Comparison of ENCODE assay signal across 27 cellular contexts in genomic region chr4:94202769-94203168, GRCh38.
"Had no signal": no experiment of that assay in that cellular context is flagged by ENCODE, and none has a peak within 500 bp of the region (broad histone marks: within the 10 kb centered on the region; RNA-seq: fewer than 3 reads in every experiment).

No MANE protein-coding gene starts in this region.

- ATAC-seq: effector memory CD8-positive, alpha-beta T cell; esophagus mucosa; foreskin keratinocyte; gastrocnemius medialis; gastroesophageal sphincter; heart left ventricle; heart right ventricle had no signal

- H3K27ac ChIP-seq: colonic mucosa, coronary artery, dorsolateral prefrontal cortex, epithelial cell of prostate, esophagus muscularis mucosa, esophagus squamous epithelium, foreskin keratinocyte, gastrocnemius medialis, gastroesophageal sphincter, heart left ventricle, heart right ventricle had no signal

- H3K36me3 ChIP-seq: colonic mucosa, esophagus muscularis mucosa, esophagus squamous epithelium, gastrocnemius medialis, gastroesophageal sphincter, heart left ventricle, heart right ventricle had no signal

- H3K27me3 ChIP-seq: colonic mucosa, dorsolateral prefrontal cortex, esophagus muscularis mucosa, esophagus squamous epithelium, foreskin keratinocyte, gastrocnemius medialis, gastroesophageal sphincter, heart left ventricle had no signal

- H3K4me3 ChIP-seq: colonic mucosa, coronary artery, dorsolateral prefrontal cortex, esophagus muscularis mucosa, esophagus squamous epithelium, gastrocnemius medialis, gastroesophageal sphincter, heart left ventricle, heart right ventricle had no signal

- H3K9me3 ChIP-seq: colonic mucosa, esophagus squamous epithelium, gastrocnemius medialis had no signal

- FAIRE-seq: colon, endometrium, endothelial cell of umbilical vein had no signal

- H3K4me1 ChIP-seq: colonic mucosa, foreskin keratinocyte, gastrocnemius medialis, gastroesophageal sphincter had no signal

- DNase-seq: colonic mucosa; cortex of kidney; dermis blood vessel endothelial cell; dorsolateral prefrontal cortex; effector CD4-positive, alpha-beta T cell; effector CD8-positive, alpha-beta T cell; effector memory CD4-positive, alpha-beta T cell; effector memory CD8-positive, alpha-beta T cell; endodermal cell; erythroblast; esophagus squamous epithelium; foreskin fibroblast; foreskin keratinocyte; foreskin melanocyte; gastrocnemius medialis; glutamatergic neuron; head of caudate nucleus; heart left ventricle; heart right ventricle had no signal
